Comparison of ENCODE assay signal across 10 cellular contexts in genomic region chr6:143806282-143807102, GRCh38. TPM values are rescaled to one million over a fixed set of nuclear protein-coding genes. Genes with fewer than 3 reads are reported as not detected.
DNase-seq lines count a peak whose midpoint lies in the region; ATAC-seq and TF ChIP-seq lines count a peak whose summit lies in the region.
"Had no signal": no experiment of that assay in that cellular context is flagged by ENCODE, and none has a peak within 500 bp of the region (broad histone marks: within the 10 kb centered on the region; RNA-seq: fewer than 3 reads in every experiment).

No MANE protein-coding gene starts in this region.

- ATAC-seq in left lung (peak; percentile 65), upper lobe of right lung (peak; percentile 84), GM21717 (IDR thresholded peaks at IDR 0.05; ENCODE audit: unreplicated experiment) (no peak)

- intact Hi-C loops in left ventricle myocardium inferior (cut with micrococcal nuclease) (no loop called here), left lung (cut with DNase I) (no loop called here), upper lobe of right lung (cut with DNase I) (no loop called here)

- H3K4me1 ChIP-seq in right atrium auricular region (peaks cover 0 to 12% of the 10 kb centered on the region in 2 donors), left ventricle myocardium inferior (peaks cover 8% of the 10 kb centered on the region), left lung (peaks cover 0 to 34% of the 10 kb centered on the region in 2 donors), upper lobe of right lung (no peaks in the 10 kb centered on the region)
- H3K4me1 ChIP-seq: BLaER1 had no signal

- TF ChIP-seq CTCF in right atrium auricular region (IDR thresholded peaks at IDR 0.05), result no peak
- no peak for TF ChIP-seq CTCF in left ventricle myocardium inferior (IDR thresholded peaks at IDR 0.05; ENCODE audit: borderline replicate concordance)
- TF ChIP-seq CTCF in left lung (IDR thresholded peaks at IDR 0.05), result no peak
- no peak for TF ChIP-seq CTCF in upper lobe of right lung (IDR thresholded peaks at IDR 0.05)

- no peak overlapping the region for H3K4me3 ChIP-seq in right atrium auricular region
- H3K4me3 ChIP-seq in left ventricle myocardium inferior, result no peak overlapping the region
- no peak overlapping the region for H3K4me3 ChIP-seq in left lung
- H3K4me3 ChIP-seq in upper lobe of right lung, result no peak overlapping the region
- H3K4me3 ChIP-seq: BLaER1, pancreas had no signal

- H3K27me3 ChIP-seq in right atrium auricular region (no peaks in the 10 kb centered on the region), left ventricle myocardium inferior (ENCODE audit: low read depth) (no peaks in the 10 kb centered on the region), left lung (no peaks in the 10 kb centered on the region), upper lobe of right lung (no peaks in the 10 kb centered on the region)
- H3K27me3 ChIP-seq: BLaER1, pancreas had no signal

- H3K27ac ChIP-seq in right atrium auricular region, result no peak overlapping the region
- H3K27ac ChIP-seq in left ventricle myocardium inferior (replicated peaks), result no peak overlapping the region
- H3K27ac ChIP-seq in left lung, result peak overlapping the region; percentile 47 to 73
- H3K27ac ChIP-seq in upper lobe of right lung, result no peak overlapping the region
- H3K27ac ChIP-seq: BLaER1, pancreas had no signal

- H3K9me3 ChIP-seq in right atrium auricular region (no peaks in the 10 kb centered on the region), left ventricle myocardium inferior (replicated peaks) (no peaks in the 10 kb centered on the region), left lung (no peaks in the 10 kb centered on the region), upper lobe of right lung (no peaks in the 10 kb centered on the region)
- H3K9me3 ChIP-seq: BLaER1, pancreas had no signal

- peaks cover 22% of the 10 kb centered on the region for H3K36me3 ChIP-seq in right atrium auricular region
- peaks cover 27% of the 10 kb centered on the region for H3K36me3 ChIP-seq in left ventricle myocardium inferior
- H3K36me3 ChIP-seq in left lung, result no peaks in the 10 kb centered on the region
- H3K36me3 ChIP-seq in upper lobe of right lung, result peaks cover 39% of the 10 kb centered on the region
- H3K36me3 ChIP-seq: pancreas had no signal

- DNase-seq in right atrium auricular region (ENCODE audit: low spot score) (peak; percentile 68), left ventricle myocardium inferior (no peak), left lung (peak in 1 of 2 donors; percentile 63), upper lobe of right lung (no peak), NCI-H1105 treated with DMSO at 0.1 percent for 48 hours (lab: John Stamatoyannopoulos, UW) (no peak), hypothalamus (lab: John Stamatoyannopoulos, UW) (no peak)
- peak; percentile 90 to 91 for DNase-seq in activated T-cell treated with anti-CD3 and anti-CD28 coated beads, Interleukin-2, amount 50 U/mL, for 48 hours
- DNase-seq: pancreas had no signal

RNA-seq across cellular contexts. Expression of gene LTV1, which starts 36.6 kb away (rescaled TPM):
- total RNA-seq in right atrium auricular region, result 1 to 10 TPM; 8.4 to 9.1 TPM
- total RNA-seq in left ventricle myocardium inferior, result 12.9 TPM
- total RNA-seq in left lung, result 10 to 100 TPM; 16.1 to 24.2 TPM
- 25.2 TPM for total RNA-seq in upper lobe of right lung

RNA-seq across cellular contexts. Expression of gene ZC2HC1B, which starts 57.8 kb away (rescaled TPM):
- total RNA-seq in right atrium auricular region, result not detected
- total RNA-seq in left ventricle myocardium inferior, result not detected
- total RNA-seq in left lung, result not detected
- not detected for total RNA-seq in upper lobe of right lung
- total RNA-seq: pancreas had no signal

Comparison
In these comparisons a context has a peak if more than half of its experiments do, and no peak if none do; other contexts are left out.
1. DNase-seq: peak in right atrium auricular region (single experiment) and activated T-cell treated with anti-CD3 and anti-CD28 coated beads, Interleukin-2, amount 50 U/mL, for 48 hours (2 of 2); none in left ventricle myocardium inferior (single experiment), upper lobe of right lung (single experiment), NCI-H1105 treated with DMSO at 0.1 percent for 48 hours (single experiment) and hypothalamus (0 of 51).
2. H3K27ac ChIP-seq: peak in left lung (2 of 2); none in right atrium auricular region (0 of 2), left ventricle myocardium inferior (single experiment) and upper lobe of right lung (single experiment).